ENCODE assay signal across 8 cellular contexts in the genomic region with DNA sequence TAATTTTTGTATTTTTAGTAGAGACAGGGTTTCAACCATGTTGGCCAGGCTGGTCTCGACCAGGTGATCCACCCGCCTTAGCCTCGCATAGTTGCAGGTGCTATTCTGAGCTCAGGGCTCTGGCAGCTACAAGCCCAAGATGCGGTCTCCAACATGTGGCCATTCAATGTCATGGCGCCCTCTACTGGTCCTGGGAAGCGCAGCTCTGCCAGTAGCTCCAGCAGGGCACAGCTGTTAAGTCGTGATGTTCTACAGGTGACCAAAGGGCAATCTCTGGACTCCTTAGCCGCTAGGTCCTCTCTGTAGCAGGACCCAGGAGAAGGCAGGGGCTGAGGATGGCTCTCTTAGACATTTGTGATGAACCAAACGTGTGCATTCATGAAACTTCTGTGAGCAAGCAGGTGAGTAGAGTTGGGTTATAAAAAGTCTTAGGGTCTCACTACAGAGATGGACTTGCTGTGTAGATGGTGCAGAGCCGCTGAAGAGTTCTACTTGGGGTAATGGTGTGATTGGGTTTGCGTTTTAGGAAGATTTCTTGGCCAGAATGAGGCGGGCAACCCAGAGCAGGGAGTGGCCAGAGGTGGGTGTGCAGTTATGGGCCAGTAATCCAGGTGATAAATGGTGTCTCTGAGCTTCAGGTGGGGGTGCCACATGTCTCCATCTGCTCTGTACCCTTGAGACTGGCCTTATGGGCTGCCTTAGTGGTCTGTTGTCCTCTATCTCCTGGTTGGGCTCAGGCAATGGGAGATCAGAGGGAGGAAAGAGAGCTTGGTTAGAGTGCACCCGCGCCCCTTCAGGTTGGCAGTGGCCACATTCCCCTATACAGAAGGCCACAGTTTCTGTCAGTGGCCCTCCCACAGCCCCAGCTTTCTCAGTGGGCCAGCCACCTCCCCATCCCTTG. TPM values are rescaled to one million over a fixed set of nuclear protein-coding genes. Genes with fewer than 3 reads are reported as not detected.
DNase-seq lines count a peak whose midpoint lies in the region; ATAC-seq and TF ChIP-seq lines count a peak whose summit lies in the region.

No MANE protein-coding gene starts in this region.

- intact Hi-C loops in left cardiac atrium (cut with DNase I), result loop anchor here (5.0 to 10.0 kb wide), 2 partner anchors 190 to 197 kb away; no protein-coding TSS in a partner anchor

- no peaks in the 10 kb centered on the region for H4K20me1 ChIP-seq in Loucy (ENCODE audit: insufficient read depth, low read length, poor library complexity, severe bottlenecking)

- no peak overlapping the region for H3K27ac Mint-ChIP-seq in activated naive CD4-positive, alpha-beta T cell treated with anti-CD3 and anti-CD28 coated beads, Interleukin-2, amount 50 U/mL, for 72 hours

- H3K27ac ChIP-seq in SK-N-MC, result no peak overlapping the region

- no peaks in the 10 kb centered on the region for H3K79me2 ChIP-seq in Loucy (ENCODE audit: insufficient read depth, low read length)

- in situ Hi-C loops in G401 (cut with HindIII; ENCODE audit: low sequenced_read_pairs), result no loop called here

- H3K4me1 ChIP-seq in Loucy (ENCODE audit: insufficient read depth, low read length, poor library complexity, severe bottlenecking), result no peaks in the 10 kb centered on the region

- no peaks in the 10 kb centered on the region for H3K36me3 Mint-ChIP-seq in activated naive CD4-positive, alpha-beta T cell treated with anti-CD3 and anti-CD28 coated beads, Interleukin-2, amount 50 U/mL, for 72 hours

- DNase-seq in G401 (ENCODE audit: low spot score) (peak; percentile 49), SK-N-MC (ENCODE audit: low read depth, low spot score) (peak; percentile 20), left cardiac atrium (peak; percentile 63), retina (peak; percentile 54)
- peak in 1 of 2 donors; percentile 82 for DNase-seq in activated naive CD4-positive, alpha-beta T cell treated with anti-CD3 and anti-CD28 coated beads, Interleukin-2, amount 50 U/mL, for 72 hours (ENCODE audit: low spot score in 2 of 2)

- no peaks in the 10 kb centered on the region for H3K27me3 ChIP-seq in Loucy (ENCODE audit: insufficient read depth, low read length, poor library complexity, severe bottlenecking)

- peaks cover 8% of the 10 kb centered on the region for H3K9me3 ChIP-seq in Loucy (ENCODE audit: insufficient read depth, low read depth, low read length)
- H3K9me3 ChIP-seq in SK-N-MC (ENCODE audit: low read depth, low read length), result peaks cover 6% of the 10 kb centered on the region; the same call in 1 of the 2 replicates

- H3K36me3 ChIP-seq in Loucy (ENCODE audit: insufficient read depth, low read length), result no peaks in the 10 kb centered on the region
- no peaks in the 10 kb centered on the region for H3K36me3 ChIP-seq in SK-N-MC (ENCODE audit: insufficient read depth, low read length)

- H3K9me2 ChIP-seq in Loucy (replicated peaks; ENCODE audit: low read depth, low read length), result no peaks in the 10 kb centered on the region

- TF ChIP-seq CTCF in Loucy (conservative IDR thresholded peaks at IDR 0.05; ENCODE audit: low read length), result peak; percentile 93

- H3K9ac ChIP-seq in Loucy (ENCODE audit: low read depth, low read length, poor library complexity, severe bottlenecking) (no peak overlapping the region), SK-N-MC (ENCODE audit: insufficient read length) (no peak overlapping the region)

- H3K4me2 ChIP-seq in Loucy (ENCODE audit: low read depth, low read length, poor library complexity, severe bottlenecking), result no peak overlapping the region

- H3K4me3 ChIP-seq in Loucy (ENCODE audit: low read length, poor library complexity, severe bottlenecking), result no peak overlapping the region
- no peak overlapping the region for H3K4me3 ChIP-seq in SK-N-MC

- 0 out of 2 replicates have a peak overlapping the region, but pooled peaks have one; percentile 5 for H2AFZ ChIP-seq in Loucy (ENCODE audit: low read length)

- ATAC-seq in GM21717 (IDR thresholded peaks at IDR 0.05; ENCODE audit: unreplicated experiment), result peak; percentile 81
- peak; percentile 84 to 95 for ATAC-seq in activated naive CD4-positive, alpha-beta T cell treated with anti-CD3 and anti-CD28 coated beads, Interleukin-2, amount 50 U/mL, for 72 hours
- ATAC-seq in left cardiac atrium, result peak; percentile 53 to 70
- ATAC-seq in HG03469 (IDR thresholded peaks at IDR 0.05; ENCODE audit: unreplicated experiment), result no peak

- H3K9me3 Mint-ChIP-seq in activated naive CD4-positive, alpha-beta T cell treated with anti-CD3 and anti-CD28 coated beads, Interleukin-2, amount 50 U/mL, for 72 hours, result no peaks in the 10 kb centered on the region

- H3F3A ChIP-seq in Loucy (ENCODE audit: low read depth), result no peaks in the 10 kb centered on the region

RNA-seq across cellular contexts. Expression of a gene that starts 31.0 kb away (rescaled TPM):
- total RNA-seq in G401 (2014; rRNA removed; shearing (Covaris generic)), result not detected in 2 replicates
- under 1 TPM in 1 of 2 donors, not detected in 1; 0.32 TPM for total RNA-seq in activated naive CD4-positive, alpha-beta T cell treated with anti-CD3 and anti-CD28 coated beads, Interleukin-2, amount 50 U/mL, for 72 hours
- not detected for total RNA-seq in left cardiac atrium

RNA-seq across cellular contexts. Expression of a gene that starts 35.8 kb away (rescaled TPM):
- not detected in 2 replicates for total RNA-seq in G401 (2014; rRNA removed; shearing (Covaris generic))
- not detected for total RNA-seq in activated naive CD4-positive, alpha-beta T cell treated with anti-CD3 and anti-CD28 coated beads, Interleukin-2, amount 50 U/mL, for 72 hours
- total RNA-seq in left cardiac atrium, result not detected
